26 cellular contexts compared by ENCODE assay signal in the genomic region with DNA sequence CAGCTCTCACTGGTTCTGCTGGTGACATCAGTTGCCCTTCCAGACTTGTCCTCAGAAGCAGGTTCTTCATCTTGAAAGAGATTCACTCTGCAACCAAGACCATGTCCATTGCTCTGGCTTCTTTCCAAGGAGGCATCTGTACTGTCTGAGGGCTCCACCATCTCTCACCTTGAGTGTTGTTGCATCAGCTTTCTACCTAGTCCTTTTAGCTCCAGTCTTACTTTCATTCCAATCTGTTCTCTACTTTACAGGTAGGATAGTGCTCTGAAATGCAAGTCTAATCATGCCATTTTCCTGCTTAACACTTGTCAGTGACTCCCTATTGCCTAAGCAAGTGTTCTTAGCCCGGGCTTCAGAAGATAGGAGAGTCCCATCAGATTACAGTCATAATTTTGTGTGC.
"Had no signal": no experiment of that assay in that cellular context is flagged by ENCODE, and none has a peak within 500 bp of the region (broad histone marks: within the 10 kb centered on the region; RNA-seq: fewer than 3 reads in every experiment).

No MANE protein-coding gene starts in this region.

- H3K4me3 ChIP-seq: dorsolateral prefrontal cortex, gastrocnemius medialis, prostate gland, right atrium auricular region, smooth muscle cell, stomach, thyroid gland had no signal

- H3K4me1 ChIP-seq: gastrocnemius medialis, prostate gland, right atrium auricular region, stomach, thyroid gland had no signal

- DNase-seq: dorsolateral prefrontal cortex; effector CD4-positive, alpha-beta T cell; endodermal cell; erythroblast; gastrocnemius medialis; head of caudate nucleus; kidney; mesendoderm; midbrain; naive thymus-derived CD4-positive, alpha-beta T cell; nephron progenitor cell; nucleus accumbens; stimulated activated CD4-positive, alpha-beta T cell treated with anti-CD3 and anti-CD28 coated beads, Interleukin-12 subunit alpha, Interleukin-12 subunit beta, amount 100 ng/mL, for 4 hours; stimulated activated CD4-positive, alpha-beta T cell treated with anti-CD3 and anti-CD28 coated beads, Interleukin-1b, Interleukin-23, amount 100 ng/mL, for 48 hours; stimulated activated CD4-positive, alpha-beta T cell treated with anti-CD3 and anti-CD28 coated beads, Interleukin-4, amount 100 ng/mL, for 1 hour; stimulated activated CD8-positive, alpha-beta memory T cell treated with anti-CD3 and anti-CD28 coated beads, Interleukin-4, amount 100 ng/mL, for 48 hours; stimulated activated naive CD4-positive, alpha-beta T cell; stomach; thyroid gland had no signal

- FAIRE-seq: colon, kidney had no signal

- H3K27ac Mint-ChIP-seq: endodermal cell, nephron progenitor cell, type B pancreatic cell had no signal

- H3K9me3 ChIP-seq: gastrocnemius medialis, prostate gland, thyroid gland had no signal

- H3K36me3 ChIP-seq: gastrocnemius medialis, prostate gland, right atrium auricular region, stomach, thyroid gland had no signal

- H3K27me3 ChIP-seq: gastrocnemius medialis, right atrium auricular region, stomach, thyroid gland had no signal

- ATAC-seq: gastrocnemius medialis; left lobe of liver; naive thymus-derived CD4-positive, alpha-beta T cell; sciatic nerve had no signal

- H3K27ac ChIP-seq: dorsolateral prefrontal cortex, gastrocnemius medialis, prostate gland, right atrium auricular region, stomach, thyroid gland had no signal

- H3K4me3 Mint-ChIP-seq: endodermal cell; naive thymus-derived CD4-positive, alpha-beta T cell; nephron progenitor cell; type B pancreatic cell had no signal

- H3K4me2 ChIP-seq: smooth muscle cell had no signal

- H3K36me3 Mint-ChIP-seq: type B pancreatic cell had no signal

- H3K4me1 Mint-ChIP-seq: naive thymus-derived CD4-positive, alpha-beta T cell; nephron progenitor cell had no signal
